In genomic region chr7:81416648-81417047, GRCh38 we compare ENCODE assay signal across 1 cellular context.
TF ChIP-seq lines count a peak whose summit lies in the region.

No MANE protein-coding gene starts in this region.

TF ChIP-seq in WTC11, 78 proteins besides CTCF, POLR2A, EP300 and RAD21 (continued from another document):
- TF ChIP-seq, protein P1, sequence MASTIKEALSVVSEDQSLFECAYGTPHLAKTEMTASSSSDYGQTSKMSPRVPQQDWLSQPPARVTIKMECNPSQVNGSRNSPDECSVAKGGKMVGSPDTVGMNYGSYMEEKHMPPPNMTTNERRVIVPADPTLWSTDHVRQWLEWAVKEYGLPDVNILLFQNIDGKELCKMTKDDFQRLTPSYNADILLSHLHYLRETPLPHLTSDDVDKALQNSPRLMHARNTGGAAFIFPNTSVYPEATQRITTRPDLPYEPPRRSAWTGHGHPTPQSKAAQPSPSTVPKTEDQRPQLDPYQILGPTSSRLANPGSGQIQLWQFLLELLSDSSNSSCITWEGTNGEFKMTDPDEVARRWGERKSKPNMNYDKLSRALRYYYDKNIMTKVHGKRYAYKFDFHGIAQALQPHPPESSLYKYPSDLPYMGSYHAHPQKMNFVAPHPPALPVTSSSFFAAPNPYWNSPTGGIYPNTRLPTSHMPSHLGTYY (CRISPR knock-in tag; IDR thresholded peaks at IDR 0.05): no peak
- TF ChIP-seq JAZF1 (CRISPR knock-in tag; IDR thresholded peaks at IDR 0.05): no peak
- TF ChIP-seq CREM (CRISPR knock-in tag; IDR thresholded peaks at IDR 0.05): no peak
- TF ChIP-seq GRHL2 (CRISPR knock-in tag; IDR thresholded peaks at IDR 0.05; ENCODE audit: insufficient replicate concordance, severe bottlenecking): no peak
- no peak for TF ChIP-seq ZNF232 (CRISPR knock-in tag; IDR thresholded peaks at IDR 0.05)
- TF ChIP-seq ZNF219 (CRISPR knock-in tag; IDR thresholded peaks at IDR 0.05; ENCODE audit: borderline replicate concordance): no peak
- TF ChIP-seq ZNF138 (CRISPR knock-in tag; conservative IDR thresholded peaks at IDR 0.05): no peak
- TF ChIP-seq ZNF416 (CRISPR knock-in tag; IDR thresholded peaks at IDR 0.05): no peak
- TF ChIP-seq ZBTB43 (CRISPR knock-in tag; IDR thresholded peaks at IDR 0.05): no peak
TF ChIP-seq in WTC11: peak in this region for 0.
